18 cellular contexts compared by ENCODE assay signal in genomic region chr19:1425902-1426301, GRCh38. TPM values are rescaled to one million over a fixed set of nuclear protein-coding genes. Genes with fewer than 3 reads are reported as not detected.
DNase-seq lines count a peak whose midpoint lies in the region; ATAC-seq, FAIRE-seq and TF ChIP-seq lines count a peak whose summit lies in the region.
"Had no signal": no experiment of that assay in that cellular context is flagged by ENCODE, and none has a peak within 500 bp of the region (broad histone marks: within the 10 kb centered on the region; RNA-seq: fewer than 3 reads in every experiment).

No MANE protein-coding gene starts in this region.

- no peaks in the 10 kb centered on the region for H3K9me3 Mint-ChIP-seq in astrocyte (ENCODE audit: unreplicated experiment)
- no peaks in the 10 kb centered on the region for H3K9me3 Mint-ChIP-seq in progenitor cell of endocrine pancreas (ENCODE audit: low read depth)
- no peaks in the 10 kb centered on the region for H3K9me3 Mint-ChIP-seq in activated T-helper 2 cell treated with anti-CD3 and anti-CD28 coated beads, Interferon-gamma antibody, Interleukin-2, Interleukin-4, amounts not matched to agents 10 μg/mL and 5 μg/mL and 100 μg/mL, durations not matched to agents 14 hours and 24 hours and 36 hours
- H3K9me3 Mint-ChIP-seq: CD14-positive monocyte had no signal

- no peak overlapping the region for H3K4me3 Mint-ChIP-seq in astrocyte (ENCODE audit: unreplicated experiment)
- no peak overlapping the region for H3K4me3 Mint-ChIP-seq in progenitor cell of endocrine pancreas (ENCODE audit: low read depth)
- H3K4me3 Mint-ChIP-seq in activated T-helper 2 cell treated with anti-CD3 and anti-CD28 coated beads, Interferon-gamma antibody, Interleukin-2, Interleukin-4, amounts not matched to agents 10 μg/mL and 5 μg/mL and 100 μg/mL, durations not matched to agents 14 hours and 24 hours and 36 hours (ENCODE audit: low read depth): no peak overlapping the region
- H3K4me3 Mint-ChIP-seq: CD14-positive monocyte had no signal

- no peaks in the 10 kb centered on the region for H3K9me3 ChIP-seq in BLaER1 treated with 17β-estradiol and CSF1 and Interleukin-3, amounts not matched to agents 10 nM and 100 nM (replicated peaks in 1 of 11)
- H3K9me3 ChIP-seq in astrocyte (ENCODE audit: insufficient read depth, low read depth, low read length) (no peaks in the 10 kb centered on the region), iPS-15b (ENCODE audit: control insufficient read depth, insufficient read depth, low read length) (no peaks in the 10 kb centered on the region)
- H3K9me3 ChIP-seq: A549 had no signal

- DNase-seq in astrocyte (ENCODE audit: low read depth) (no peak), progenitor cell of endocrine pancreas (ENCODE audit: low spot score, unreplicated experiment) (no peak), T-helper 9 cell (no peak), midbrain (lab: John Stamatoyannopoulos, UW) (no peak)
- DNase-seq in activated T-helper 2 cell treated with anti-CD3 and anti-CD28 coated beads, Interferon-gamma antibody, Interleukin-2, Interleukin-4, amounts not matched to agents 10 μg/mL and 5 μg/mL and 100 μg/mL, durations not matched to agents 14 hours and 24 hours and 36 hours (ENCODE audit: low spot score): no peak
- DNase-seq: COR-L47; DMS153; EL; NCI-H187; NCI-H69; NK-92 treated with Interleukin-12 subunit alpha and Interleukin-12 subunit beta, amount 100 ng/mL, for 24 hours; OCI-M1 had no signal

- H4K20me1 ChIP-seq in BLaER1 treated with 17β-estradiol and CSF1 and Interleukin-3, amounts not matched to agents 10 nM and 100 nM: peaks cover 85 to 100% (median 97%) of the 10 kb centered on the region in 11 experiments
- H4K20me1 ChIP-seq in astrocyte (ENCODE audit: insufficient read depth, low read length): peaks cover 66% of the 10 kb centered on the region

- H3K4me1 ChIP-seq in BLaER1 treated with 17β-estradiol and CSF1 and Interleukin-3, amounts not matched to agents 10 nM and 100 nM: peaks cover 51 to 87% (median 76%) of the 10 kb centered on the region in 10 experiments
- peaks cover 10% of the 10 kb centered on the region for H3K4me1 ChIP-seq in astrocyte (ENCODE audit: insufficient read depth, low read length)
- H3K4me1 ChIP-seq in iPS-15b (ENCODE audit: control insufficient read depth, insufficient read depth, low read length): no peaks in the 10 kb centered on the region
- H3K4me1 ChIP-seq: A549 had no signal

- H2AFZ ChIP-seq in astrocyte (ENCODE audit: low read depth, low read length): no peak overlapping the region

- H3K36me3 ChIP-seq in BLaER1 treated with 17β-estradiol and CSF1 and Interleukin-3, amounts not matched to agents 10 nM and 100 nM: peaks cover 75 to 97% (median 87%) of the 10 kb centered on the region in 11 experiments
- H3K36me3 ChIP-seq in astrocyte (ENCODE audit: insufficient read depth, low read length): peaks cover 15% of the 10 kb centered on the region
- H3K36me3 ChIP-seq in iPS-15b (ENCODE audit: control insufficient read depth, insufficient read depth, low read length): peaks cover 75% of the 10 kb centered on the region

- H3K4me1 Mint-ChIP-seq in astrocyte (ENCODE audit: low read depth, unreplicated experiment): no peaks in the 10 kb centered on the region
- H3K4me1 Mint-ChIP-seq in progenitor cell of endocrine pancreas (ENCODE audit: low read depth): peaks cover 16% of the 10 kb centered on the region
- H3K4me1 Mint-ChIP-seq in activated T-helper 2 cell treated with anti-CD3 and anti-CD28 coated beads, Interferon-gamma antibody, Interleukin-2, Interleukin-4, amounts not matched to agents 10 μg/mL and 5 μg/mL and 100 μg/mL, durations not matched to agents 14 hours and 24 hours and 36 hours (ENCODE audit: low read depth): no peaks in the 10 kb centered on the region
- H3K4me1 Mint-ChIP-seq: CD14-positive monocyte had no signal

- H3K27me3 ChIP-seq in BLaER1 treated with 17β-estradiol and CSF1 and Interleukin-3, amounts not matched to agents 10 nM and 100 nM: no peaks in the 10 kb centered on the region
- H3K27me3 ChIP-seq in astrocyte (ENCODE audit: insufficient read depth, low read length) (no peaks in the 10 kb centered on the region), iPS-15b (ENCODE audit: control insufficient read depth, insufficient read depth, low read length) (no peaks in the 10 kb centered on the region)

- peak overlapping the region in 4 of 11 experiments; percentile 10 to 42 (median 26); a peak in 3 of 22 replicates for H3K27ac ChIP-seq in BLaER1 treated with 17β-estradiol and CSF1 and Interleukin-3, amounts not matched to agents 10 nM and 100 nM
- H3K27ac ChIP-seq in astrocyte (ENCODE audit: low read depth, low read length): peak overlapping the region; percentile 44
- H3K27ac ChIP-seq: A549 had no signal

- intact Hi-C loops in activated T-helper 2 cell treated with anti-CD3 and anti-CD28 coated beads, Interferon-gamma antibody, Interleukin-2, Interleukin-4, amounts not matched to agents 10 μg/mL and 5 μg/mL and 100 μg/mL, durations not matched to agents 14 hours and 24 hours and 36 hours (cut with micrococcal nuclease): no loop called here

- no peak overlapping the region for H3K4me3 ChIP-seq in BLaER1 treated with 17β-estradiol and CSF1 and Interleukin-3, amounts not matched to agents 10 nM and 100 nM
- no peak overlapping the region for H3K4me3 ChIP-seq in astrocyte (ENCODE audit: insufficient read depth, low read depth, low read length)
- no peak overlapping the region for H3K4me3 ChIP-seq in iPS-15b (ENCODE audit: low read depth, low read length)
- H3K4me3 ChIP-seq: A549 had no signal

- no peaks in the 10 kb centered on the region for H3K27me3 Mint-ChIP-seq in astrocyte (ENCODE audit: low read depth, unreplicated experiment)
- no peaks in the 10 kb centered on the region for H3K27me3 Mint-ChIP-seq in progenitor cell of endocrine pancreas
- H3K27me3 Mint-ChIP-seq in activated T-helper 2 cell treated with anti-CD3 and anti-CD28 coated beads, Interferon-gamma antibody, Interleukin-2, Interleukin-4, amounts not matched to agents 10 μg/mL and 5 μg/mL and 100 μg/mL, durations not matched to agents 14 hours and 24 hours and 36 hours (ENCODE audit: low read depth): no peaks in the 10 kb centered on the region

- peaks cover 5% of the 10 kb centered on the region for H3K36me3 Mint-ChIP-seq in astrocyte (ENCODE audit: low read depth, unreplicated experiment)
- peaks cover 14% of the 10 kb centered on the region for H3K36me3 Mint-ChIP-seq in progenitor cell of endocrine pancreas (ENCODE audit: insufficient read depth)
- H3K36me3 Mint-ChIP-seq in activated T-helper 2 cell treated with anti-CD3 and anti-CD28 coated beads, Interferon-gamma antibody, Interleukin-2, Interleukin-4, amounts not matched to agents 10 μg/mL and 5 μg/mL and 100 μg/mL, durations not matched to agents 14 hours and 24 hours and 36 hours (ENCODE audit: low read depth): peaks cover 53% of the 10 kb centered on the region

- H3K27ac Mint-ChIP-seq in astrocyte (ENCODE audit: unreplicated experiment) (peak overlapping the region; percentile 10), progenitor cell of endocrine pancreas (peak overlapping the region; percentile 67)
- no peak overlapping the region for H3K27ac Mint-ChIP-seq in activated T-helper 2 cell treated with anti-CD3 and anti-CD28 coated beads, Interferon-gamma antibody, Interleukin-2, Interleukin-4, amounts not matched to agents 10 μg/mL and 5 μg/mL and 100 μg/mL, durations not matched to agents 14 hours and 24 hours and 36 hours
- H3K27ac Mint-ChIP-seq: CD14-positive monocyte had no signal

- ATAC-seq in GM21786 (IDR thresholded peaks at IDR 0.05; ENCODE audit: unreplicated experiment): no peak
- ATAC-seq: A549 had no signal

- H3K9ac ChIP-seq in BLaER1 treated with 17β-estradiol and CSF1 and Interleukin-3, amounts not matched to agents 10 nM and 100 nM: peak overlapping the region in 8 of 11 experiments; percentile 16 to 71 (median 41); a peak in 11 of 22 replicates
- H3K9ac ChIP-seq in astrocyte (ENCODE audit: low read length): peak overlapping the region; percentile 32
- H3K9ac ChIP-seq in iPS-15b (ENCODE audit: low read depth, low read length): peak overlapping the region; percentile 8

- peaks cover 85% of the 10 kb centered on the region for H3K79me2 ChIP-seq in astrocyte (ENCODE audit: insufficient read depth, low read length)

- H3K4me2 ChIP-seq in BLaER1 treated with 17β-estradiol and CSF1 and Interleukin-3, amounts not matched to agents 10 nM and 100 nM: peak overlapping the region; percentile 45 to 93 (median 78)
- no peak overlapping the region for H3K4me2 ChIP-seq in astrocyte (ENCODE audit: low read length)
- H3K4me2 ChIP-seq: A549 had no signal

- no peak for FAIRE-seq in astrocyte (lab: Jason Lieb, UNC)
- FAIRE-seq: A549 had no signal

- TF ChIP-seq CTCF in astrocyte (IDR thresholded peaks at IDR 0.05; ENCODE audit: insufficient read depth, low read depth, low read length) (no peak), progenitor cell of endocrine pancreas (IDR thresholded peaks at IDR 0.05; ENCODE audit: unreplicated experiment) (no peak)

RNA-seq across cellular contexts. Expression of gene RPS15, which starts 12.3 kb away (rescaled TPM):
- total RNA-seq in astrocyte: 973 and 1,045 TPM in 2 replicates
- 917 and 938 TPM in 2 replicates for total RNA-seq in progenitor cell of endocrine pancreas
- total RNA-seq in activated T-helper 2 cell treated with anti-CD3 and anti-CD28 coated beads, Interferon-gamma antibody, Interleukin-2, Interleukin-4, amounts not matched to agents 10 μg/mL and 5 μg/mL and 100 μg/mL, durations not matched to agents 14 hours and 24 hours and 36 hours: 1,450 and 1,471 TPM in 2 replicates

RNA-seq across cellular contexts. Expression of gene DAZAP1, which starts 18.5 kb away (rescaled TPM):
- total RNA-seq in astrocyte (94.7 and 108 TPM in 2 replicates), progenitor cell of endocrine pancreas (131 and 136 TPM in 2 replicates)
- total RNA-seq in activated T-helper 2 cell treated with anti-CD3 and anti-CD28 coated beads, Interferon-gamma antibody, Interleukin-2, Interleukin-4, amounts not matched to agents 10 μg/mL and 5 μg/mL and 100 μg/mL, durations not matched to agents 14 hours and 24 hours and 36 hours: 282 and 290 TPM in 2 replicates

RNA-seq across cellular contexts. Expression of gene APC2, which starts 24.0 kb away (rescaled TPM):
- total RNA-seq in astrocyte (5.5 and 7.1 TPM in 2 replicates), progenitor cell of endocrine pancreas (5.2 and 5.8 TPM in 2 replicates)
- 0.07 and 0.21 TPM in 2 replicates for total RNA-seq in activated T-helper 2 cell treated with anti-CD3 and anti-CD28 coated beads, Interferon-gamma antibody, Interleukin-2, Interleukin-4, amounts not matched to agents 10 μg/mL and 5 μg/mL and 100 μg/mL, durations not matched to agents 14 hours and 24 hours and 36 hours
- total RNA-seq: RPMI7951 had no signal

RNA-seq across cellular contexts. Expression of gene GAMT, which starts 24.6 kb away (rescaled TPM):
- total RNA-seq in astrocyte: 34.1 and 35.9 TPM in 2 replicates
- 47.0 and 48.5 TPM in 2 replicates for total RNA-seq in progenitor cell of endocrine pancreas
- total RNA-seq in activated T-helper 2 cell treated with anti-CD3 and anti-CD28 coated beads, Interferon-gamma antibody, Interleukin-2, Interleukin-4, amounts not matched to agents 10 μg/mL and 5 μg/mL and 100 μg/mL, durations not matched to agents 14 hours and 24 hours and 36 hours: 30.6 and 33.9 TPM in 2 replicates

RNA-seq across cellular contexts. Expression of gene NDUFS7, which starts 42.2 kb away (rescaled TPM):
- 64.0 and 67.3 TPM in 2 replicates for total RNA-seq in astrocyte
- 56.8 and 62.4 TPM in 2 replicates for total RNA-seq in progenitor cell of endocrine pancreas
- total RNA-seq in activated T-helper 2 cell treated with anti-CD3 and anti-CD28 coated beads, Interferon-gamma antibody, Interleukin-2, Interleukin-4, amounts not matched to agents 10 μg/mL and 5 μg/mL and 100 μg/mL, durations not matched to agents 14 hours and 24 hours and 36 hours: 88.7 and 104 TPM in 2 replicates
